ENCODE assay signal across 23 cellular contexts in genomic region chr4:89994176-89994873, GRCh38.
DNase-seq lines count a peak whose midpoint lies in the region; TF ChIP-seq lines count a peak whose summit lies in the region.
"Had no signal": no experiment of that assay in that cellular context is flagged by ENCODE, and none has a peak within 500 bp of the region (broad histone marks: within the 10 kb centered on the region; RNA-seq: fewer than 3 reads in every experiment).

No MANE protein-coding gene starts in this region.

- TF ChIP-seq CTCF in hepatocyte (IDR thresholded peaks at IDR 0.05; ENCODE audit: poor library complexity) (no peak), nephron (IDR thresholded peaks at IDR 0.05; ENCODE audit: unreplicated experiment in 3 of 3) (no peak), spleen (IDR thresholded peaks at IDR 0.05 in 8 of 11, conservative IDR thresholded peaks at IDR 0.05 in 3 of 11) (no peak)

- H3K9me2 ChIP-seq in hepatocyte (replicated peaks; ENCODE audit: insufficient read depth) = no peaks in the 10 kb centered on the region
- H3K9me2 ChIP-seq: SK-N-SH had no signal

- intact Hi-C loops in spleen (cut with DNase I; ENCODE audit: low total_unique reads) = no loop called here

- H3K36me3 ChIP-seq in hepatocyte (replicated peaks; ENCODE audit: insufficient read depth, low read depth) (no peaks in the 10 kb centered on the region), spleen (no peaks in the 10 kb centered on the region)
- H3K36me3 ChIP-seq: MG63 had no signal

- no peaks in the 10 kb centered on the region for H3K36me3 Mint-ChIP-seq in nephron (ENCODE audit: low read depth)
- H3K36me3 Mint-ChIP-seq: CD14-positive monocyte, T-cell had no signal

- no peaks in the 10 kb centered on the region for H3K9me3 Mint-ChIP-seq in nephron
- H3K9me3 Mint-ChIP-seq: H9, T-cell had no signal

- no peak overlapping the region for H3K4me3 Mint-ChIP-seq in nephron
- H3K4me3 Mint-ChIP-seq: CD14-positive monocyte, H9, T-cell had no signal

- peaks cover 3% of the 10 kb centered on the region for H3K27me3 Mint-ChIP-seq in nephron (ENCODE audit: low read depth)

- no peak overlapping the region for H2AFZ ChIP-seq in hepatocyte

- in situ Hi-C loops in G401 (cut with HindIII; ENCODE audit: low sequenced_read_pairs) = no loop called here

- H3K4me1 ChIP-seq in hepatocyte (ENCODE audit: insufficient read depth) (peaks cover 29% of the 10 kb centered on the region), spleen (no peaks in the 10 kb centered on the region)

- peak overlapping the region; percentile 96 to 99 (median 99) for H3K27ac Mint-ChIP-seq in nephron
- H3K27ac Mint-ChIP-seq: H9, T-cell had no signal

- 43% methylated on average over 3 of the region's 3 CpGs for WGBS in hepatocyte (ENCODE audit: low lambda C conversion rate, missing lambda C conversion rate)
- 74 to 83% (median 79%) methylated on average over 3 of the region's 3 CpGs for whole genome bisulfite sequencing in spleen, 5 donors

- H3K27me3 ChIP-seq in hepatocyte (no peaks in the 10 kb centered on the region), spleen (replicated peaks in 1 of 7) (no peaks in the 10 kb centered on the region)
- H3K27me3 ChIP-seq: MG63 had no signal

- peak; percentile 56 for DNase-seq in H4 (ENCODE audit: low spot score)
- DNase-seq in LoVo (ENCODE audit: low spot score) = peak; percentile 22
- DNase-seq in hepatocyte (ENCODE audit: low spot score) = peak; percentile 30
- DNase-seq in activated gamma-delta T cell (lab: John Stamatoyannopoulos, UW) = no peak
- no peak for DNase-seq in AG08396 (ENCODE audit: low spot score)
- no peak for DNase-seq in G401 (ENCODE audit: low spot score)
- DNase-seq in spleen = no peak
- DNase-seq: GDM1; H9; MG63; NCI-H1048; NCI-H1436; NCI-H1930; NCI-H2171; NCI-H446; NCI-H748 treated with DMSO at 0.1 percent for 48 hours; NK-92 treated with Interleukin-12 subunit alpha and Interleukin-12 subunit beta, amount 100 ng/mL, for 24 hours; SHP77; SK-N-SH; T-cell had no signal

- peak overlapping the region; percentile 78 for H3K27ac ChIP-seq in hepatocyte
- no peak overlapping the region for H3K27ac ChIP-seq in spleen
- H3K27ac ChIP-seq: KMS-11 had no signal

- no peaks in the 10 kb centered on the region for H4K20me1 ChIP-seq in hepatocyte (ENCODE audit: insufficient read depth, poor library complexity, severe bottlenecking)

- H3K9me3 ChIP-seq in hepatocyte (ENCODE audit: low read depth) = no peaks in the 10 kb centered on the region
- H3K9me3 ChIP-seq in spleen = no peaks in the 10 kb centered on the region
- H3K9me3 ChIP-seq: MG63, SK-N-SH had no signal

- no peaks in the 10 kb centered on the region for H3K79me2 ChIP-seq in hepatocyte

- H3K4me3 ChIP-seq in hepatocyte (no peak overlapping the region), spleen (no peak overlapping the region)
- H3K4me3 ChIP-seq: MG63 had no signal

- H3K4me2 ChIP-seq in hepatocyte = peak overlapping the region; percentile 63
- H3K4me2 ChIP-seq: KMS-11, SK-N-SH had no signal

- peaks cover 7% of the 10 kb centered on the region for H3K4me1 Mint-ChIP-seq in nephron
- H3K4me1 Mint-ChIP-seq: CD14-positive monocyte, T-cell had no signal

- no peak for TF ChIP-seq POLR2A in spleen (IDR thresholded peaks at IDR 0.05)

Comparison
In these comparisons a context has a peak if more than half of its experiments do, and no peak if none do; other contexts are left out.
1. DNase-seq: peak in H4 (single experiment), LoVo (single experiment) and hepatocyte (single experiment); none in activated gamma-delta T cell (single experiment), AG08396 (single experiment), G401 (single experiment) and spleen (single experiment).